Comparison of ENCODE assay signal across 8 cellular contexts in genomic region chr12:5083955-5084849, GRCh38. TPM values are rescaled to one million over a fixed set of nuclear protein-coding genes. Genes with fewer than 3 reads are reported as not detected.
DNase-seq lines count a peak whose midpoint lies in the region; ATAC-seq and TF ChIP-seq lines count a peak whose summit lies in the region.

No MANE protein-coding gene starts in this region.

- H3K4me1 ChIP-seq in Panc1 (ENCODE audit: control insufficient read depth, insufficient read depth, low read length): no peaks in the 10 kb centered on the region

- ATAC-seq in Panc1 (no peak), naive B cell (ENCODE audit: low read depth in 2 of 2) (peak in 1 of 2 donors; percentile 39), HG03280 (IDR thresholded peaks at IDR 0.05; ENCODE audit: unreplicated experiment) (no peak)

- intact Hi-C loops in Panc1 (cut with micrococcal nuclease; ENCODE audit: unreplicated experiment): loop anchor here (2.0 to 5.0 kb wide), 2 partner anchors 61 to 227 kb away; no protein-coding TSS in a partner anchor

- no peaks in the 10 kb centered on the region for H3K4me1 Mint-ChIP-seq in naive B cell

- in situ Hi-C loops in Panc1 (cut with HindIII; ENCODE audit: low pct_unique_long_range_greater_than_20kb, low sequenced_read_pairs): no loop called here

- DNase-seq in NCI-H1436 (lab: John Stamatoyannopoulos, UW) (peak; percentile 11), NCI-H1436 treated with DMSO at 0.1 percent for 48 hours (lab: John Stamatoyannopoulos, UW) (no peak), HuH-7.5 (ENCODE audit: low spot score) (peak; percentile 47), Panc1 (ENCODE audit: low read depth, low spot score) (peak; percentile 35), erythroblast (lab: John Stamatoyannopoulos, UW) (peak; percentile 28 to 57), naive B cell (peak; percentile 51), SHP77 treated with DMSO at 0.1 percent for 48 hours (lab: John Stamatoyannopoulos, UW) (no peak)

- peak; percentile 70 for TF ChIP-seq CTCF in Panc1 (IDR thresholded peaks at IDR 0.05)

- no peaks in the 10 kb centered on the region for H3K9me3 Mint-ChIP-seq in naive B cell

- H3K27me3 Mint-ChIP-seq in naive B cell: peaks cover 18 to 20% (median 20%) of the 10 kb centered on the region in 3 donors

- CTCF ChIA-PET in Panc1 (lab: Charles Lee): no interaction called here

- no peaks in the 10 kb centered on the region for H3K36me3 ChIP-seq in Panc1 (ENCODE audit: control insufficient read depth, insufficient read depth, low read length)

- no peak for TF ChIP-seq POLR2A in erythroblast (IDR thresholded peaks at IDR 0.05; ENCODE audit: low read length)

- no peaks in the 10 kb centered on the region for H3K36me3 Mint-ChIP-seq in naive B cell

- H3K4me3 ChIP-seq in Panc1 (ENCODE audit: low read depth in 2 of 2, low read length in 2 of 2): no peak overlapping the region

- H3K27ac Mint-ChIP-seq in naive B cell: peak overlapping the region in 1 of 6 donors; percentile 61

- POLR2A ChIA-PET in Panc1 (lab: Charles Lee): no interaction called here

- no peak overlapping the region for H3K27ac ChIP-seq in Panc1 (ENCODE audit: low read length)

- no TSS peak for BruUV-seq in Panc1 (replicated peaks; lab: Mats Ljungman, UMichigan)

- H3K27me3 ChIP-seq in Panc1 (ENCODE audit: control insufficient read depth, insufficient read depth, low read length): peaks cover 2% of the 10 kb centered on the region; the same call in 1 of the 2 replicates

- no peak overlapping the region for H3K4me3 Mint-ChIP-seq in naive B cell

- no peaks in the 10 kb centered on the region for H3K9me3 ChIP-seq in Panc1 (ENCODE audit: control insufficient read depth, insufficient read depth, low read depth, low read length)

RNA-seq across cellular contexts. Expression of gene KCNA5, which starts 40.5 kb away (rescaled TPM):
- not detected for total RNA-seq in Panc1 (2021; ENCODE audit: unreplicated experiment)
- polyA plus RNA-seq in Panc1 (2012; ENCODE audit: insufficient read length): not detected
- polyA plus RNA-seq in naive B cell (ENCODE audit: low read depth in 6 of 6): under 1 TPM in 3 of 6 donors, not detected in 3; 0.16 to 0.47 (median 0.22) TPM

Comparison
In these comparisons a context has a peak if more than half of its experiments do, and no peak if none do; other contexts are left out.
1. DNase-seq: peak in NCI-H1436 (single experiment), HuH-7.5 (single experiment), Panc1 (single experiment), erythroblast (2 of 2) and naive B cell (single experiment); none in NCI-H1436 treated with DMSO at 0.1 percent for 48 hours (single experiment) and SHP77 treated with DMSO at 0.1 percent for 48 hours (single experiment).